In the genomic region with DNA sequence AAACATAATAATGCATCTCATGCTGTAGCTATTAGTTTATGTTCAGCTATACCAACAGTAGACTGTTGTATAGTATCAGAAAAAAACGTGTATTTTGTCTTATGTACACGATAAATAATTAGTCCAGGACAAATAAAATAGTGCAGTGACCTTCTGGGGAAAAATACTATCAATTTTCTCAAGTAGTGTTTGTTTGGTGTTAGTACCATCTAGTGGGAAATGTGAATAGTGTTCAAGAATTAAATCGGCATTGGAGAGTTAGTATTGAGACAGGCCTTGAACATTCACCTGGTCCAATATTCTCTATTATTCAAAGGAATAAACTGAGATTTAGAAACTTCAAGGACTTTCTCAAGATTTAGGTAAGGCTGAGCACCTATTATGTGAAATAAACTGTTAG, we compare ENCODE assay signal across 11 cellular contexts. TPM values are rescaled to one million over a fixed set of nuclear protein-coding genes. Genes with fewer than 3 reads are reported as not detected.
DNase-seq lines count a peak whose midpoint lies in the region; ATAC-seq and TF ChIP-seq lines count a peak whose summit lies in the region.
"Had no signal": no experiment of that assay in that cellular context is flagged by ENCODE, and none has a peak within 500 bp of the region (broad histone marks: within the 10 kb centered on the region; RNA-seq: fewer than 3 reads in every experiment).

No MANE protein-coding gene starts in this region.

- H3K27me3 Mint-ChIP-seq in brain, result no peaks in the 10 kb centered on the region
- peaks cover 2 to 4% (median 4%) of the 10 kb centered on the region in 3 donors for H3K27me3 Mint-ChIP-seq in immature natural killer cell (ENCODE audit: low read depth in 3 of 3)
- peaks cover 7% of the 10 kb centered on the region for H3K27me3 Mint-ChIP-seq in CD4-positive, alpha-beta T cell

- H3K14ac ChIP-seq in IMR-90 (replicated peaks; ENCODE audit: low read depth, low read length), result no peak overlapping the region

- H3K4me3 Mint-ChIP-seq in brain (no peak overlapping the region), immature natural killer cell (no peak overlapping the region)
- no peak overlapping the region for H3K4me3 Mint-ChIP-seq in CD4-positive, alpha-beta T cell
- H3K4me3 Mint-ChIP-seq: naive B cell had no signal

- H2BK20ac ChIP-seq in IMR-90 (ENCODE audit: low read depth, low read length), result no peak overlapping the region

- H3K27ac ChIP-seq in IMR-90 (ENCODE audit: insufficient read depth, low read length), result no peak overlapping the region
- no peak overlapping the region for H3K27ac ChIP-seq in liver (ENCODE audit: low read depth in 1 of 2, low read length in 2 of 2)
- H3K27ac ChIP-seq in CD4-positive, alpha-beta T cell (ENCODE audit: low read depth, low read length), result no peak overlapping the region

- H3K4me2 ChIP-seq in IMR-90 (ENCODE audit: low read depth, low read length), result no peak overlapping the region

- TF ChIP-seq CTCF in IMR-90 (conservative IDR thresholded peaks at IDR 0.05; ENCODE audit: low read depth, low read length), result peak; percentile 70
- TF ChIP-seq CTCF in brain (conservative IDR thresholded peaks at IDR 0.05), result peak; percentile 71 to 76
- TF ChIP-seq CTCF in liver (IDR thresholded peaks at IDR 0.05; ENCODE audit: low read depth, low read length, missing input control), result peak; percentile 58
- TF ChIP-seq CTCF in CD4-positive, alpha-beta T cell (IDR thresholded peaks at IDR 0.05), result no peak

- no peaks in the 10 kb centered on the region for H3K9me1 ChIP-seq in IMR-90 (ENCODE audit: insufficient read depth, low read length)

- H2AK5ac ChIP-seq in IMR-90 (ENCODE audit: low read depth, low read length), result no peak overlapping the region

- H3K4me3 ChIP-seq in IMR-90 (ENCODE audit: insufficient read depth, low read depth, low read length) (no peak overlapping the region), liver (ENCODE audit: low read depth in 1 of 3, low read length in 3 of 3) (no peak overlapping the region)

- no peak overlapping the region for H3K56ac ChIP-seq in IMR-90 (ENCODE audit: extremely low read depth, insufficient read depth, low read length)

- H3K9me3 Mint-ChIP-seq in brain (no peaks in the 10 kb centered on the region), immature natural killer cell (peaks cover 0 to 3% (median 0%) of the 10 kb centered on the region in 6 donors)
- H3K9me3 Mint-ChIP-seq in CD4-positive, alpha-beta T cell, result no peaks in the 10 kb centered on the region
- H3K9me3 Mint-ChIP-seq: naive B cell had no signal

- dilution Hi-C loops in IMR-90 (cut with HindIII; ENCODE audit: low sequenced_read_pairs, unreplicated experiment), result no loop called here

- CTCF ChIA-PET in IMR-90 (lab: Yijun Ruan, JAX), result interaction anchor here (0.8 kb wide), 1 partner anchor 291 kb away, joined by 3 read pairs; no protein-coding TSS in a partner anchor
- CTCF ChIA-PET in CD4-positive, alpha-beta T cell (lab: Charles Lee), result no interaction called here

- H3K27ac Mint-ChIP-seq in brain, result no peak overlapping the region
- H3K27ac Mint-ChIP-seq in immature natural killer cell, result no peak overlapping the region
- H3K27ac Mint-ChIP-seq in CD4-positive, alpha-beta T cell, result no peak overlapping the region
- H3K27ac Mint-ChIP-seq: naive B cell had no signal

- no peak overlapping the region for H2BK120ac ChIP-seq in IMR-90 (ENCODE audit: low read depth, low read length)

- in situ Hi-C loops in IMR-90 (cut with MboI; ENCODE audit: low sequenced_read_pairs), result no loop called here

- WGBS in IMR-90 (ENCODE audit: extremely low coverage in 2 of 2, insufficient read length in 1 of 2), 2 experiments, result no CpG with 5 or more reads among the region's 3 CpGs
- WGBS in liver, result 5% methylated on average over 3 of the region's 3 CpGs

- H3K9ac ChIP-seq in IMR-90 (ENCODE audit: low read depth, low read length) (no peak overlapping the region), liver (ENCODE audit: low read depth in 1 of 2, low read length in 2 of 2) (no peak overlapping the region)

- H3K36me3 Mint-ChIP-seq in brain (no peaks in the 10 kb centered on the region), immature natural killer cell (no peaks in the 10 kb centered on the region)
- no peaks in the 10 kb centered on the region for H3K36me3 Mint-ChIP-seq in CD4-positive, alpha-beta T cell (ENCODE audit: low read depth)
- H3K36me3 Mint-ChIP-seq: naive B cell had no signal

- no peaks in the 10 kb centered on the region for H3K9me3 ChIP-seq in IMR-90 (ENCODE audit: control insufficient read depth, insufficient read depth, low read length)
- H3K9me3 ChIP-seq in liver (ENCODE audit: control insufficient read depth in 4 of 4, low read length in 3 of 4), result no peaks in the 10 kb centered on the region
- no peaks in the 10 kb centered on the region for H3K9me3 ChIP-seq in CD4-positive, alpha-beta T cell (ENCODE audit: control insufficient read depth, low read length)

- TF ChIP-seq POLR2A in IMR-90 (IDR thresholded peaks at IDR 0.05; ENCODE audit: low read depth, low read length), result no peak

- no peak overlapping the region for H4K8ac ChIP-seq in IMR-90 (ENCODE audit: low read depth in 2 of 2, low read length in 2 of 2)

- BruUV-seq in IMR-90 (replicated peaks; lab: Mats Ljungman, UMichigan), result no TSS peak

- no peaks in the 10 kb centered on the region for H3K4me1 Mint-ChIP-seq in brain
- H3K4me1 Mint-ChIP-seq in immature natural killer cell, result no peaks in the 10 kb centered on the region
- H3K4me1 Mint-ChIP-seq in CD4-positive, alpha-beta T cell (ENCODE audit: low read depth), result no peaks in the 10 kb centered on the region
- H3K4me1 Mint-ChIP-seq: naive B cell had no signal

- POLR2A ChIA-PET in IMR-90 (lab: Charles Lee; ENCODE audit: unreplicated experiment), result no interaction called here
- POLR2A ChIA-PET in CD4-positive, alpha-beta T cell (lab: Charles Lee), result no interaction called here

- intact Hi-C loops in IMR-90 (cut with micrococcal nuclease), result loop anchor here (1.0 to 5.0 kb wide), 2 partner anchors 100 to 126 kb away; no protein-coding TSS in a partner anchor
- intact Hi-C loops in CD4-positive, alpha-beta T cell (cut with DNase I, micrococcal nuclease), result no loop called here

- H2BK5ac ChIP-seq in IMR-90 (ENCODE audit: low read depth, low read length, poor library complexity, severe bottlenecking), result no peak overlapping the region

- H3K79me1 ChIP-seq in IMR-90 (ENCODE audit: low read depth in 1 of 2, low read length in 2 of 2), result no peaks in the 10 kb centered on the region

- H3K36me3 ChIP-seq in IMR-90 (ENCODE audit: control insufficient read depth, insufficient read depth, low read length), result no peaks in the 10 kb centered on the region
- no peaks in the 10 kb centered on the region for H3K36me3 ChIP-seq in liver (ENCODE audit: control insufficient read depth in 4 of 4, insufficient read depth in 3 of 4, low read depth in 1 of 4, low read length in 3 of 4)

- no peak overlapping the region for H3K23ac ChIP-seq in IMR-90 (ENCODE audit: low read depth, low read length)

- peak; percentile 84 for ATAC-seq in IMR-90 (ENCODE audit: low read depth)
- ATAC-seq in HG03565 (IDR thresholded peaks at IDR 0.05; ENCODE audit: unreplicated experiment), result no peak
- ATAC-seq in CD4-positive, alpha-beta T cell (ENCODE audit: poor library complexity), result no peak

- H2AFZ ChIP-seq in IMR-90 (replicated peaks; ENCODE audit: low read length, poor library complexity), result no peak overlapping the region

- H3K27me3 ChIP-seq in IMR-90 (ENCODE audit: control insufficient read depth, insufficient read depth, low read length) (peaks cover 2% of the 10 kb centered on the region), liver (ENCODE audit: control insufficient read depth in 4 of 4, insufficient read depth in 4 of 4, low read length in 3 of 4) (peaks cover 0 to 3% (median 0%) of the 10 kb centered on the region in 4 donors)
- peaks cover 4% of the 10 kb centered on the region for H3K27me3 ChIP-seq in CD4-positive, alpha-beta T cell (ENCODE audit: control insufficient read depth, insufficient read depth, low read length)

- no peaks in the 10 kb centered on the region for H4K20me1 ChIP-seq in IMR-90 (ENCODE audit: insufficient read depth, low read length)

- H3K18ac ChIP-seq in IMR-90 (ENCODE audit: low read depth, low read length), result no peak overlapping the region

- H3K4me1 ChIP-seq in IMR-90 (ENCODE audit: control insufficient read depth, insufficient read depth, low read length) (no peaks in the 10 kb centered on the region), liver (ENCODE audit: control insufficient read depth in 4 of 4, insufficient read depth in 4 of 4, low read length in 3 of 4) (no peaks in the 10 kb centered on the region)

- H2AK9ac ChIP-seq in IMR-90 (replicated peaks; ENCODE audit: low read depth, low read length, poor library complexity), result no peak overlapping the region

- no peak overlapping the region for H4K91ac ChIP-seq in IMR-90 (ENCODE audit: insufficient read depth, low read depth, low read length)

- DNase-seq in AG08395 (ENCODE audit: low spot score), result peak; percentile 40
- DNase-seq in IMR-90, result peak; percentile 50
- DNase-seq in activated gamma-delta T cell (lab: John Stamatoyannopoulos, UW), result no peak
- no peak for DNase-seq in immature natural killer cell
- no peak for DNase-seq in CD4-positive, alpha-beta T cell
- DNase-seq: activated T-cell treated with anti-CD3 and anti-CD28 coated beads, Interleukin-2, amount 50 U/mL, for 1 hour; KG1; naive B cell had no signal

- no peak overlapping the region for H2BK15ac ChIP-seq in IMR-90 (ENCODE audit: low read depth, low read length)

- H3K4ac ChIP-seq in IMR-90 (ENCODE audit: low read depth, low read length), result no peak overlapping the region

- H4K5ac ChIP-seq in IMR-90 (ENCODE audit: low read depth, low read length), result no peak overlapping the region

- peak; percentile 77 for TF ChIP-seq RAD21 in IMR-90 (IDR thresholded peaks at IDR 0.05; ENCODE audit: low read length)
- peak; percentile 91 to 93 for TF ChIP-seq RAD21 in liver (IDR thresholded peaks at IDR 0.05)

RNA-seq across cellular contexts. Expression of gene OR2A5, which starts 21.7 kb away (rescaled TPM):
- total RNA-seq in IMR-90 (2012; rRNA removed) (not detected in 2 replicates), liver (under 1 TPM in 1 of 2 donors, not detected in 1; 0.28 TPM)
- polyA plus RNA-seq in IMR-90 (2012; rRNA removed) (not detected in 2 replicates), brain (ENCODE audit: insufficient read depth, low read depth, low replicate concordance) (not detected), liver (not detected), immature natural killer cell (not detected)
- not detected in 2 replicates for polyA plus RNA-seq in IMR-90 (2012; cell fraction: cytosol; rRNA removed)
- not detected in 2 replicates for polyA plus RNA-seq in IMR-90 (2012; cell fraction: nucleus; rRNA removed; ENCODE audit: low replicate concordance)
- not detected for total RNA-seq in CD4-positive, alpha-beta T cell

RNA-seq across cellular contexts. Expression of gene OR6B1, which starts 26.9 kb away (rescaled TPM):
- total RNA-seq in IMR-90 (2012; rRNA removed) (not detected in 2 replicates), liver (under 1 TPM in 1 of 2 donors, not detected in 1; 0.05 TPM)
- polyA plus RNA-seq in IMR-90 (2012; rRNA removed) (not detected in 2 replicates), brain (ENCODE audit: insufficient read depth, low read depth, low replicate concordance) (not detected), liver (not detected), immature natural killer cell (not detected)
- polyA plus RNA-seq in IMR-90 (2012; cell fraction: cytosol; rRNA removed), result not detected in 2 replicates
- not detected in 2 replicates for polyA plus RNA-seq in IMR-90 (2012; cell fraction: nucleus; rRNA removed; ENCODE audit: low replicate concordance)
- total RNA-seq in CD4-positive, alpha-beta T cell, result not detected

RNA-seq across cellular contexts. Expression of gene OR2A25, which starts 42.5 kb away (rescaled TPM):
- total RNA-seq in IMR-90 (2012; rRNA removed) (not detected in 2 replicates), liver (not detected)
- polyA plus RNA-seq in IMR-90 (2012; rRNA removed) (not detected in 2 replicates), brain (ENCODE audit: insufficient read depth, low read depth, low replicate concordance) (not detected), liver (not detected), immature natural killer cell (not detected)
- polyA plus RNA-seq in IMR-90 (2012; cell fraction: cytosol; rRNA removed), result not detected in 2 replicates
- polyA plus RNA-seq in IMR-90 (2012; cell fraction: nucleus; rRNA removed; ENCODE audit: low replicate concordance), result not detected in 2 replicates
- not detected for total RNA-seq in CD4-positive, alpha-beta T cell

RNA-seq across cellular contexts. Expression of gene OR2A12, which starts 59.0 kb away (rescaled TPM):
- total RNA-seq in IMR-90 (2012; rRNA removed) (not detected in 2 replicates), liver (not detected)
- polyA plus RNA-seq in IMR-90 (2012; rRNA removed) (not detected in 2 replicates), brain (ENCODE audit: insufficient read depth, low read depth, low replicate concordance) (not detected), liver (not detected), immature natural killer cell (not detected)
- not detected in 2 replicates for polyA plus RNA-seq in IMR-90 (2012; cell fraction: cytosol; rRNA removed)
- not detected in 2 replicates for polyA plus RNA-seq in IMR-90 (2012; cell fraction: nucleus; rRNA removed; ENCODE audit: low replicate concordance)
- not detected for total RNA-seq in CD4-positive, alpha-beta T cell

Comparison
In these comparisons a context has a peak if more than half of its experiments do, and no peak if none do; other contexts are left out.
1. DNase-seq: peak in AG08395 (single experiment) and IMR-90 (single experiment); none in activated gamma-delta T cell (single experiment), immature natural killer cell (0 of 3) and CD4-positive, alpha-beta T cell (0 of 10).